ENCODE assay signal across 18 cellular contexts in genomic region chr5:73666891-73667290, GRCh38.
"Had no signal": no experiment of that assay in that cellular context is flagged by ENCODE, and none has a peak within 500 bp of the region (broad histone marks: within the 10 kb centered on the region; RNA-seq: fewer than 3 reads in every experiment).

No MANE protein-coding gene starts in this region.

- DNase-seq: dorsolateral prefrontal cortex; effector CD8-positive, alpha-beta T cell; gastrocnemius medialis; kidney; left cardiac atrium; left ventricle myocardium inferior; lower lobe of right lung; stimulated activated CD4-positive, alpha-beta T cell treated with anti-CD3 and anti-CD28 coated beads, Interleukin-2, amount 100 ng/mL, for 24 hours; stimulated activated CD4-positive, alpha-beta T cell treated with anti-CD3 and anti-CD28 coated beads, Interleukin-4, amount 100 ng/mL, for 4 hours; stimulated activated naive CD4-positive, alpha-beta T cell treated with Interleukin-2 at 50 U/mL for 16 hours; tibial artery; upper lobe of left lung; uterus had no signal

- H3K4me3 Mint-ChIP-seq: memory B cell, mesothelial cell of epicardium, nephron had no signal

- H3K27ac Mint-ChIP-seq: memory B cell, mesothelial cell of epicardium had no signal

- H3K36me3 Mint-ChIP-seq: memory B cell, mesothelial cell of epicardium had no signal

- H3K4me1 Mint-ChIP-seq: memory B cell had no signal

- H3K9me3 Mint-ChIP-seq: memory B cell, mesothelial cell of epicardium, nephron had no signal

- ATAC-seq: esophagus mucosa, gastrocnemius medialis, left cardiac atrium, lower lobe of right lung, sciatic nerve had no signal
